In genomic region chr9:135485832-135486231, GRCh38 we compare ENCODE assay signal across 34 cellular contexts. TPM values are rescaled to one million over a fixed set of nuclear protein-coding genes. Genes with fewer than 3 reads are reported as not detected.
"Had no signal": no experiment of that assay in that cellular context is flagged by ENCODE, and none has a peak within 500 bp of the region (broad histone marks: within the 10 kb centered on the region; RNA-seq: fewer than 3 reads in every experiment).

No MANE protein-coding gene starts in this region.

- H3K9me3 Mint-ChIP-seq: activated CD8-positive, alpha-beta T cell treated with anti-CD3 and anti-CD28 coated beads for 36 hours; activated naive CD4-positive, alpha-beta T cell treated with anti-CD3 and anti-CD28 coated beads for 36 hours; activated naive CD4-positive, alpha-beta T cell treated with anti-CD3 and anti-CD28 coated beads, Interleukin-2, amount 50 U/mL, for 72 hours; activated naive CD8-positive, alpha-beta T cell treated with anti-CD3 and anti-CD28 coated beads, Interleukin-2, amount 10 ng/mL, durations not matched to agents 7 days and 5 days; activated T-cell treated with anti-CD3 and anti-CD28 coated beads, Interleukin-2, amount 50 U/mL, for 4 hours; activated T-helper 17 cell treated with anti-CD3 and anti-CD28 coated beads, Interleukin-2, amount 50 U/mL, for 72 hours; brain; dendritic cell treated with granulocyte-macrophage colony-stimulating factor and Interleukin-4, amounts not matched to agents 40 ng/mL and 50 ng/mL, for 4 days; WTC11 had no signal

- H3K27me3 Mint-ChIP-seq: activated T-helper 17 cell treated with anti-CD3 and anti-CD28 coated beads, Interleukin-2, amount 50 U/mL, for 72 hours had no signal

- H3K4me3 ChIP-seq: ascending aorta, breast epithelium, cardiac muscle cell, colonic mucosa, dorsolateral prefrontal cortex, esophagus squamous epithelium, gastroesophageal sphincter, heart right ventricle had no signal

- H3K27me3 ChIP-seq: ascending aorta, breast epithelium, cardiac muscle cell, colonic mucosa, dorsolateral prefrontal cortex, esophagus squamous epithelium, gastroesophageal sphincter had no signal

- H3K36me3 Mint-ChIP-seq: activated naive CD4-positive, alpha-beta T cell treated with anti-CD3 and anti-CD28 coated beads, Interleukin-2, amount 50 U/mL, for 72 hours; activated naive CD8-positive, alpha-beta T cell treated with anti-CD3 and anti-CD28 coated beads, Interleukin-2, amount 10 ng/mL, durations not matched to agents 7 days and 5 days had no signal

- H3K36me3 ChIP-seq: breast epithelium, colonic mucosa had no signal

- H3K27ac Mint-ChIP-seq: activated CD8-positive, alpha-beta T cell treated with anti-CD3 and anti-CD28 coated beads for 36 hours; activated naive CD4-positive, alpha-beta T cell treated with anti-CD3 and anti-CD28 coated beads for 36 hours; activated naive CD4-positive, alpha-beta T cell treated with anti-CD3 and anti-CD28 coated beads, Interleukin-2, amount 50 U/mL, for 72 hours; activated naive CD8-positive, alpha-beta T cell treated with anti-CD3 and anti-CD28 coated beads, Interleukin-2, amount 10 ng/mL, durations not matched to agents 7 days and 5 days; activated T-helper 17 cell treated with anti-CD3 and anti-CD28 coated beads, Interleukin-2, amount 50 U/mL, for 72 hours; brain; dendritic cell treated with granulocyte-macrophage colony-stimulating factor and Interleukin-4, amounts not matched to agents 40 ng/mL and 50 ng/mL, for 4 days; WTC11 had no signal

- H3K9me3 ChIP-seq: ascending aorta, breast epithelium, colonic mucosa, esophagus squamous epithelium, gastroesophageal sphincter, heart right ventricle had no signal

- H3K4me1 ChIP-seq: colonic mucosa had no signal

- H3K4me1 Mint-ChIP-seq: activated naive CD8-positive, alpha-beta T cell treated with anti-CD3 and anti-CD28 coated beads, Interleukin-2, amount 10 ng/mL, durations not matched to agents 7 days and 5 days; activated T-helper 17 cell treated with anti-CD3 and anti-CD28 coated beads, Interleukin-2, amount 50 U/mL, for 72 hours had no signal

- H3K4me3 Mint-ChIP-seq: activated CD8-positive, alpha-beta T cell treated with anti-CD3 and anti-CD28 coated beads for 36 hours; activated naive CD4-positive, alpha-beta T cell treated with anti-CD3 and anti-CD28 coated beads for 36 hours; activated naive CD8-positive, alpha-beta T cell treated with anti-CD3 and anti-CD28 coated beads, Interleukin-2, amount 10 ng/mL, durations not matched to agents 7 days and 5 days; activated T-cell treated with anti-CD3 and anti-CD28 coated beads, Interleukin-2, amount 50 U/mL, for 4 hours; activated T-helper 17 cell treated with anti-CD3 and anti-CD28 coated beads, Interleukin-2, amount 50 U/mL, for 72 hours; brain; dendritic cell treated with granulocyte-macrophage colony-stimulating factor and Interleukin-4, amounts not matched to agents 40 ng/mL and 50 ng/mL, for 4 days; WTC11 had no signal

- ATAC-seq: activated CD4-positive, CD25-positive, alpha-beta regulatory T cell treated with anti-CD3 and anti-CD28 coated beads, Interleukin-2, amount 50 U/mL, for 24 hours; activated CD8-positive, alpha-beta T cell treated with anti-CD3 and anti-CD28 coated beads for 36 hours; activated naive CD4-positive, alpha-beta T cell treated with anti-CD3 and anti-CD28 coated beads, Interleukin-2, amount 50 U/mL, for 72 hours; activated T-cell treated with anti-CD3 and anti-CD28 coated beads, Interleukin-2, amount 50 U/mL, for 4 hours; activated T-helper 17 cell treated with anti-CD3 and anti-CD28 coated beads, Interleukin-2, amount 50 U/mL, for 72 hours; gastroesophageal sphincter; heart right ventricle; WTC11 had no signal

- H3K27ac ChIP-seq: ascending aorta, breast epithelium, cardiac muscle cell, colonic mucosa, dorsolateral prefrontal cortex, esophagus squamous epithelium, gastroesophageal sphincter, heart right ventricle had no signal

- DNase-seq: activated CD4-positive, alpha-beta T cell treated with anti-CD3 and anti-CD28 coated beads for 48 hours; activated CD4-positive, alpha-beta T cell treated with anti-CD3 and anti-CD28 coated beads, Interleukin-2, amount 50 U/mL, for 1 hour; activated CD4-positive, alpha-beta T cell treated with anti-CD3 and anti-CD28 coated beads, Interleukin-2, amount 50 U/mL, for 48 hours; activated CD8-positive, alpha-beta memory T cell treated with anti-CD3 and anti-CD28 coated beads for 24 hours; activated CD8-positive, alpha-beta T cell treated with anti-CD3 and anti-CD28 coated beads for 36 hours; activated effector memory CD4-positive, alpha-beta T cell treated with Interleukin-2 at 50 U/mL for 16 hours; activated gamma-delta T cell treated with Interleukin-2 at 50 U/mL for 16 hours; activated naive CD4-positive, alpha-beta T cell treated with anti-CD3 and anti-CD28 coated beads for 36 hours; activated naive CD8-positive, alpha-beta T cell treated with anti-CD3 and anti-CD28 coated beads, Interleukin-2, amount 10 ng/mL, durations not matched to agents 7 days and 5 days; activated T-cell treated with anti-CD3 and anti-CD28 coated beads, Interleukin-2, amount 50 U/mL, for 4 hours; central memory CD4-positive, alpha-beta T cell; cerebellar nuclear complex; colonic mucosa; dorsolateral prefrontal cortex; effector memory CD4-positive, alpha-beta T cell; erythroblast; esophagus squamous epithelium; foreskin melanocyte; heart right ventricle; T-helper 2 cell had no signal

RNA-seq across cellular contexts. Expression of gene LCN1, which starts 35.4 kb away (rescaled TPM):
- total RNA-seq: activated CD8-positive, alpha-beta T cell treated with anti-CD3 and anti-CD28 coated beads for 36 hours; activated naive CD4-positive, alpha-beta T cell treated with anti-CD3 and anti-CD28 coated beads, Interleukin-2, amount 50 U/mL, for 72 hours; activated naive CD8-positive, alpha-beta T cell treated with anti-CD3 and anti-CD28 coated beads, Interleukin-2, amount 10 ng/mL, durations not matched to agents 7 days and 5 days; activated T-cell treated with anti-CD3 and anti-CD28 coated beads, Interleukin-2, amount 50 U/mL, for 4 hours; activated T-helper 17 cell treated with anti-CD3 and anti-CD28 coated beads, Interleukin-2, amount 50 U/mL, for 72 hours; ascending aorta; breast epithelium; cardiac muscle cell; colonic mucosa; esophagus squamous epithelium; fibroblast of lung; fibroblast of villous mesenchyme; gastroesophageal sphincter; glomerular endothelial cell; T-helper 1 cell treated with Interleukin-12 subunit alpha and Interleukin-12 subunit beta and Interleukin-4 antibody, amounts not matched to agents 30 ng/mL and 1 ng/mL, for 36 hours; WTC11 had no signal
- polyA plus RNA-seq: fibroblast of lung had no signal
